Comparison of ENCODE assay signal across 9 cellular contexts in genomic region chr15:63374686-63375520, GRCh38. TPM values are rescaled to one million over a fixed set of nuclear protein-coding genes. Genes with fewer than 3 reads are reported as not detected.
DNase-seq lines count a peak whose midpoint lies in the region; TF ChIP-seq lines count a peak whose summit lies in the region.
"Had no signal": no experiment of that assay in that cellular context is flagged by ENCODE, and none has a peak within 500 bp of the region (broad histone marks: within the 10 kb centered on the region; RNA-seq: fewer than 3 reads in every experiment).

No MANE protein-coding gene starts in this region.

- H3K27me3 ChIP-seq in right atrium auricular region (no peaks in the 10 kb centered on the region), prostate gland (replicated peaks; ENCODE audit: insufficient read depth) (no peaks in the 10 kb centered on the region)

- peaks cover 9% of the 10 kb centered on the region for H3K27me3 Mint-ChIP-seq in activated T-helper 1 cell treated with anti-CD3 and anti-CD28 coated beads, Interleukin-12 subunit alpha, Interleukin-12 subunit beta, Interleukin-2, Interleukin-4 antibody, amounts not matched to agents 30 ng/mL and 10 ng/mL and 1 ng/mL, durations not matched to agents 14 hours and 24 hours and 36 hours (ENCODE audit: insufficient read depth)
- peaks cover 31% of the 10 kb centered on the region for H3K27me3 Mint-ChIP-seq in stimulated activated naive CD8-positive, alpha-beta T cell treated with anti-CD3 and anti-CD28 coated beads, Interleukin-15, Interleukin-2, amounts not matched to agents 100 ng/mL and 50 ng/mL, for 24 hours

- H3K27ac ChIP-seq in right atrium auricular region = peak overlapping the region; percentile 24 to 31
- peak overlapping the region in 1 of 2 donors; percentile 8 for H3K27ac ChIP-seq in prostate gland

- TF ChIP-seq POLR2A in prostate gland (IDR thresholded peaks at IDR 0.05) = no peak

- no peaks in the 10 kb centered on the region for H3K9me3 ChIP-seq in right atrium auricular region
- H3K9me3 ChIP-seq in prostate gland = no peaks in the 10 kb centered on the region

- H3K27ac Mint-ChIP-seq in activated T-helper 1 cell treated with anti-CD3 and anti-CD28 coated beads, Interleukin-12 subunit alpha, Interleukin-12 subunit beta, Interleukin-2, Interleukin-4 antibody, amounts not matched to agents 30 ng/mL and 10 ng/mL and 1 ng/mL, durations not matched to agents 14 hours and 24 hours and 36 hours = peak overlapping the region; percentile 87
- H3K27ac Mint-ChIP-seq in stimulated activated naive CD8-positive, alpha-beta T cell treated with anti-CD3 and anti-CD28 coated beads, Interleukin-15, Interleukin-2, amounts not matched to agents 100 ng/mL and 50 ng/mL, for 24 hours = peak overlapping the region; percentile 64

- H3K36me3 ChIP-seq in right atrium auricular region (no peaks in the 10 kb centered on the region), prostate gland (no peaks in the 10 kb centered on the region)

- peak; percentile 56 for DNase-seq in stimulated activated CD4-positive, alpha-beta T cell treated with anti-CD3 and anti-CD28 coated beads, Interleukin-15, amount 100 ng/mL, for 24 hours
- no peak for DNase-seq in stimulated activated CD4-positive, alpha-beta T cell treated with anti-CD3 and anti-CD28 coated beads, Interleukin-12 subunit alpha, Interleukin-12 subunit beta, amount 100 ng/mL, for 4 hours
- DNase-seq in activated T-helper 1 cell treated with anti-CD3 and anti-CD28 coated beads, Interleukin-12 subunit alpha, Interleukin-12 subunit beta, Interleukin-2, Interleukin-4 antibody, amounts not matched to agents 30 ng/mL and 10 ng/mL and 1 ng/mL, durations not matched to agents 14 hours and 24 hours and 36 hours (ENCODE audit: low spot score) = no peak
- DNase-seq in right atrium auricular region (ENCODE audit: low spot score) (peak; percentile 73), prostate gland (ENCODE audit: low spot score) (no peak), putamen (ENCODE audit: low spot score) (no peak), NCI-H2081 treated with DMSO at 0.1 percent for 48 hours (lab: John Stamatoyannopoulos, UW) (no peak)

- H3K9me3 Mint-ChIP-seq in activated T-helper 1 cell treated with anti-CD3 and anti-CD28 coated beads, Interleukin-12 subunit alpha, Interleukin-12 subunit beta, Interleukin-2, Interleukin-4 antibody, amounts not matched to agents 30 ng/mL and 10 ng/mL and 1 ng/mL, durations not matched to agents 14 hours and 24 hours and 36 hours = no peaks in the 10 kb centered on the region
- no peaks in the 10 kb centered on the region for H3K9me3 Mint-ChIP-seq in stimulated activated naive CD8-positive, alpha-beta T cell treated with anti-CD3 and anti-CD28 coated beads, Interleukin-15, Interleukin-2, amounts not matched to agents 100 ng/mL and 50 ng/mL, for 24 hours

- no peak overlapping the region for H3K4me3 Mint-ChIP-seq in activated T-helper 1 cell treated with anti-CD3 and anti-CD28 coated beads, Interleukin-12 subunit alpha, Interleukin-12 subunit beta, Interleukin-2, Interleukin-4 antibody, amounts not matched to agents 30 ng/mL and 10 ng/mL and 1 ng/mL, durations not matched to agents 14 hours and 24 hours and 36 hours
- H3K4me3 Mint-ChIP-seq in stimulated activated naive CD8-positive, alpha-beta T cell treated with anti-CD3 and anti-CD28 coated beads, Interleukin-15, Interleukin-2, amounts not matched to agents 100 ng/mL and 50 ng/mL, for 24 hours = peak overlapping the region; percentile 15

- H3K4me1 ChIP-seq in right atrium auricular region = peaks cover 0 to 19% of the 10 kb centered on the region in 2 donors
- H3K4me1 ChIP-seq in prostate gland (replicated peaks) = peaks cover 3% of the 10 kb centered on the region

- intact Hi-C loops in activated T-helper 1 cell treated with anti-CD3 and anti-CD28 coated beads, Interleukin-12 subunit alpha, Interleukin-12 subunit beta, Interleukin-2, Interleukin-4 antibody, amounts not matched to agents 30 ng/mL and 10 ng/mL and 1 ng/mL, durations not matched to agents 14 hours and 24 hours and 36 hours (cut with micrococcal nuclease) = loop anchor here (5.0 kb wide), 1 partner anchor 183 kb away; no protein-coding TSS in a partner anchor
- intact Hi-C loops in prostate gland (cut with DNase I) = no loop called here

- H3K4me3 ChIP-seq in right atrium auricular region (no peak overlapping the region), prostate gland (no peak overlapping the region)

- no peak for TF ChIP-seq CTCF in right atrium auricular region (IDR thresholded peaks at IDR 0.05)
- TF ChIP-seq CTCF in prostate gland (IDR thresholded peaks at IDR 0.05) = no peak

- peaks cover 42% of the 10 kb centered on the region for H3K4me1 Mint-ChIP-seq in activated T-helper 1 cell treated with anti-CD3 and anti-CD28 coated beads, Interleukin-12 subunit alpha, Interleukin-12 subunit beta, Interleukin-2, Interleukin-4 antibody, amounts not matched to agents 30 ng/mL and 10 ng/mL and 1 ng/mL, durations not matched to agents 14 hours and 24 hours and 36 hours (ENCODE audit: low read depth)
- peaks cover 48% of the 10 kb centered on the region for H3K4me1 Mint-ChIP-seq in stimulated activated naive CD8-positive, alpha-beta T cell treated with anti-CD3 and anti-CD28 coated beads, Interleukin-15, Interleukin-2, amounts not matched to agents 100 ng/mL and 50 ng/mL, for 24 hours (ENCODE audit: low read depth)

- peaks cover 3% of the 10 kb centered on the region for H3K36me3 Mint-ChIP-seq in activated T-helper 1 cell treated with anti-CD3 and anti-CD28 coated beads, Interleukin-12 subunit alpha, Interleukin-12 subunit beta, Interleukin-2, Interleukin-4 antibody, amounts not matched to agents 30 ng/mL and 10 ng/mL and 1 ng/mL, durations not matched to agents 14 hours and 24 hours and 36 hours (ENCODE audit: low read depth)
- H3K36me3 Mint-ChIP-seq in stimulated activated naive CD8-positive, alpha-beta T cell treated with anti-CD3 and anti-CD28 coated beads, Interleukin-15, Interleukin-2, amounts not matched to agents 100 ng/mL and 50 ng/mL, for 24 hours (ENCODE audit: low read depth) = no peaks in the 10 kb centered on the region

- WGBS in prostate gland = 39% methylated on average over 11 of the region's 11 CpGs

RNA-seq across cellular contexts. Expression of gene CA12, which starts 6.7 kb away (rescaled TPM):
- 0.29 and 0.36 TPM in 2 replicates for total RNA-seq in activated T-helper 1 cell treated with anti-CD3 and anti-CD28 coated beads, Interleukin-12 subunit alpha, Interleukin-12 subunit beta, Interleukin-2, Interleukin-4 antibody, amounts not matched to agents 30 ng/mL and 10 ng/mL and 1 ng/mL, durations not matched to agents 14 hours and 24 hours and 36 hours
- 1 to 10 TPM; 1.3 to 5.5 TPM for total RNA-seq in right atrium auricular region
- total RNA-seq in prostate gland = 1 to 10 TPM; 3.0 to 9.5 TPM
- total RNA-seq: activated CD8-positive, alpha-beta memory T cell treated with anti-CD3 and anti-CD28 coated beads for 36 hours had no signal

Comparison
In these comparisons a context has a peak if more than half of its experiments do, and no peak if none do; other contexts are left out.
1. DNase-seq: peak in stimulated activated CD4-positive, alpha-beta T cell treated with anti-CD3 and anti-CD28 coated beads, Interleukin-15, amount 100 ng/mL, for 24 hours (single experiment) and right atrium auricular region (single experiment); none in stimulated activated CD4-positive, alpha-beta T cell treated with anti-CD3 and anti-CD28 coated beads, Interleukin-12 subunit alpha, Interleukin-12 subunit beta, amount 100 ng/mL, for 4 hours (single experiment), activated T-helper 1 cell treated with anti-CD3 and anti-CD28 coated beads, Interleukin-12 subunit alpha, Interleukin-12 subunit beta, Interleukin-2, Interleukin-4 antibody, amounts not matched to agents 30 ng/mL and 10 ng/mL and 1 ng/mL, durations not matched to agents 14 hours and 24 hours and 36 hours (single experiment), prostate gland (single experiment), putamen (single experiment) and NCI-H2081 treated with DMSO at 0.1 percent for 48 hours (single experiment).